In the genomic region with DNA sequence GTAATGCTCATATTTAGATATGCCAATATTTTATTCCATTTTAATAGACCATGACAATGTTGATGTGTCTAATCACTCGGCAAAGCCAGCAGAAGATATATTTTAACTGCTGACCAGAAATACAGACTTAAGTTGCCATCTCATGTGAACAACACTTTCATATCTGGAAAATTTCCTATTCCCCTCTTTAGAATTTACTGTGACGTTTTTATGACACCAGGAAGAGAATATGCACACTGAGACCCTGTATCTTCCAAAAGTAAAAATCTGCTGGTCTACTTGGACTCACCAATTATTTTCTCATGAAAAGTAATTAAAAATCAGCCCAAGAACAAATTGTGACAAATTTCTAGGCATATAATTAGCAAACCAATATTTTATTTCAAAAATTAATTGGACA, we compare ENCODE assay signal across 1 cellular context.
TF ChIP-seq lines count a peak whose summit lies in the region.

No MANE protein-coding gene starts in this region.

TF ChIP-seq in H1, 55 proteins besides CTCF, POLR2A, EP300 and RAD21:
- TF ChIP-seq BRCA1 (IDR thresholded peaks at IDR 0.05; ENCODE audit: low read depth, low read length): no peak
- TF ChIP-seq RNF2 (IDR thresholded peaks at IDR 0.05; ENCODE audit: borderline replicate concordance, low read depth, low read length, missing control alignments, poor library complexity, severe bottlenecking): no peak
- no peak for TF ChIP-seq SIN3A (conservative IDR thresholded peaks at IDR 0.05 in 1 of 2, IDR thresholded peaks at IDR 0.05 in 1 of 2; ENCODE audit: low read depth in 1 of 2, low read length in 2 of 2)
- TF ChIP-seq, protein P1, sequence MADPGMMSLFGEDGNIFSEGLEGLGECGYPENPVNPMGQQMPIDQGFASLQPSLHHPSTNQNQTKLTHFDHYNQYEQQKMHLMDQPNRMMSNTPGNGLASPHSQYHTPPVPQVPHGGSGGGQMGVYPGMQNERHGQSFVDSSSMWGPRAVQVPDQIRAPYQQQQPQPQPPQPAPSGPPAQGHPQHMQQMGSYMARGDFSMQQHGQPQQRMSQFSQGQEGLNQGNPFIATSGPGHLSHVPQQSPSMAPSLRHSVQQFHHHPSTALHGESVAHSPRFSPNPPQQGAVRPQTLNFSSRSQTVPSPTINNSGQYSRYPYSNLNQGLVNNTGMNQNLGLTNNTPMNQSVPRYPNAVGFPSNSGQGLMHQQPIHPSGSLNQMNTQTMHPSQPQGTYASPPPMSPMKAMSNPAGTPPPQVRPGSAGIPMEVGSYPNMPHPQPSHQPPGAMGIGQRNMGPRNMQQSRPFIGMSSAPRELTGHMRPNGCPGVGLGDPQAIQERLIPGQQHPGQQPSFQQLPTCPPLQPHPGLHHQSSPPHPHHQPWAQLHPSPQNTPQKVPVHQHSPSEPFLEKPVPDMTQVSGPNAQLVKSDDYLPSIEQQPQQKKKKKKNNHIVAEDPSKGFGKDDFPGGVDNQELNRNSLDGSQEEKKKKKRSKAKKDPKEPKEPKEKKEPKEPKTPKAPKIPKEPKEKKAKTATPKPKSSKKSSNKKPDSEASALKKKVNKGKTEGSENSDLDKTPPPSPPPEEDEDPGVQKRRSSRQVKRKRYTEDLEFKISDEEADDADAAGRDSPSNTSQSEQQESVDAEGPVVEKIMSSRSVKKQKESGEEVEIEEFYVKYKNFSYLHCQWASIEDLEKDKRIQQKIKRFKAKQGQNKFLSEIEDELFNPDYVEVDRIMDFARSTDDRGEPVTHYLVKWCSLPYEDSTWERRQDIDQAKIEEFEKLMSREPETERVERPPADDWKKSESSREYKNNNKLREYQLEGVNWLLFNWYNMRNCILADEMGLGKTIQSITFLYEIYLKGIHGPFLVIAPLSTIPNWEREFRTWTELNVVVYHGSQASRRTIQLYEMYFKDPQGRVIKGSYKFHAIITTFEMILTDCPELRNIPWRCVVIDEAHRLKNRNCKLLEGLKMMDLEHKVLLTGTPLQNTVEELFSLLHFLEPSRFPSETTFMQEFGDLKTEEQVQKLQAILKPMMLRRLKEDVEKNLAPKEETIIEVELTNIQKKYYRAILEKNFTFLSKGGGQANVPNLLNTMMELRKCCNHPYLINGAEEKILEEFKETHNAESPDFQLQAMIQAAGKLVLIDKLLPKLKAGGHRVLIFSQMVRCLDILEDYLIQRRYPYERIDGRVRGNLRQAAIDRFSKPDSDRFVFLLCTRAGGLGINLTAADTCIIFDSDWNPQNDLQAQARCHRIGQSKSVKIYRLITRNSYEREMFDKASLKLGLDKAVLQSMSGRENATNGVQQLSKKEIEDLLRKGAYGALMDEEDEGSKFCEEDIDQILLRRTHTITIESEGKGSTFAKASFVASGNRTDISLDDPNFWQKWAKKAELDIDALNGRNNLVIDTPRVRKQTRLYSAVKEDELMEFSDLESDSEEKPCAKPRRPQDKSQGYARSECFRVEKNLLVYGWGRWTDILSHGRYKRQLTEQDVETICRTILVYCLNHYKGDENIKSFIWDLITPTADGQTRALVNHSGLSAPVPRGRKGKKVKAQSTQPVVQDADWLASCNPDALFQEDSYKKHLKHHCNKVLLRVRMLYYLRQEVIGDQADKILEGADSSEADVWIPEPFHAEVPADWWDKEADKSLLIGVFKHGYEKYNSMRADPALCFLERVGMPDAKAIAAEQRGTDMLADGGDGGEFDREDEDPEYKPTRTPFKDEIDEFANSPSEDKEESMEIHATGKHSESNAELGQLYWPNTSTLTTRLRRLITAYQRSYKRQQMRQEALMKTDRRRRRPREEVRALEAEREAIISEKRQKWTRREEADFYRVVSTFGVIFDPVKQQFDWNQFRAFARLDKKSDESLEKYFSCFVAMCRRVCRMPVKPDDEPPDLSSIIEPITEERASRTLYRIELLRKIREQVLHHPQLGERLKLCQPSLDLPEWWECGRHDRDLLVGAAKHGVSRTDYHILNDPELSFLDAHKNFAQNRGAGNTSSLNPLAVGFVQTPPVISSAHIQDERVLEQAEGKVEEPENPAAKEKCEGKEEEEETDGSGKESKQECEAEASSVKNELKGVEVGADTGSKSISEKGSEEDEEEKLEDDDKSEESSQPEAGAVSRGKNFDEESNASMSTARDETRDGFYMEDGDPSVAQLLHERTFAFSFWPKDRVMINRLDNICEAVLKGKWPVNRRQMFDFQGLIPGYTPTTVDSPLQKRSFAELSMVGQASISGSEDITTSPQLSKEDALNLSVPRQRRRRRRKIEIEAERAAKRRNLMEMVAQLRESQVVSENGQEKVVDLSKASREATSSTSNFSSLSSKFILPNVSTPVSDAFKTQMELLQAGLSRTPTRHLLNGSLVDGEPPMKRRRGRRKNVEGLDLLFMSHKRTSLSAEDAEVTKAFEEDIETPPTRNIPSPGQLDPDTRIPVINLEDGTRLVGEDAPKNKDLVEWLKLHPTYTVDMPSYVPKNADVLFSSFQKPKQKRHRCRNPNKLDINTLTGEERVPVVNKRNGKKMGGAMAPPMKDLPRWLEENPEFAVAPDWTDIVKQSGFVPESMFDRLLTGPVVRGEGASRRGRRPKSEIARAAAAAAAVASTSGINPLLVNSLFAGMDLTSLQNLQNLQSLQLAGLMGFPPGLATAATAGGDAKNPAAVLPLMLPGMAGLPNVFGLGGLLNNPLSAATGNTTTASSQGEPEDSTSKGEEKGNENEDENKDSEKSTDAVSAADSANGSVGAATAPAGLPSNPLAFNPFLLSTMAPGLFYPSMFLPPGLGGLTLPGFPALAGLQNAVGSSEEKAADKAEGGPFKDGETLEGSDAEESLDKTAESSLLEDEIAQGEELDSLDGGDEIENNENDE (IDR thresholded peaks at IDR 0.05; ENCODE audit: insufficient replicate concordance, low read length): no peak
- no peak for TF ChIP-seq HDAC6 (IDR thresholded peaks at IDR 0.05; ENCODE audit: low read depth, low read length)
- TF ChIP-seq YY1 (IDR thresholded peaks at IDR 0.05; ENCODE audit: low read depth, low read length): no peak
- TF ChIP-seq CEBPB (IDR thresholded peaks at IDR 0.05; ENCODE audit: low read depth, low read length): no peak
- TF ChIP-seq SIRT6 (IDR thresholded peaks at IDR 0.05; ENCODE audit: low read length): no peak
- no peak for TF ChIP-seq RBBP5 (IDR thresholded peaks at IDR 0.05; ENCODE audit: borderline replicate concordance, low read depth, low read length)
- no peak for TF ChIP-seq SRF (IDR thresholded peaks at IDR 0.05; ENCODE audit: low read depth, low read length)
- no peak for TF ChIP-seq BCL11A (IDR thresholded peaks at IDR 0.05; ENCODE audit: low read depth in 2 of 2, low read length in 2 of 2)
- TF ChIP-seq POLR2AphosphoS5 (IDR thresholded peaks at IDR 0.05; ENCODE audit: low read depth, low read length): no peak
- TF ChIP-seq HDAC2 (IDR thresholded peaks at IDR 0.05; ENCODE audit: borderline replicate concordance in 1 of 2, low read depth in 2 of 2, low read length in 2 of 2): no peak
- TF ChIP-seq KDM4A (IDR thresholded peaks at IDR 0.05; ENCODE audit: low read depth, low read length, severe bottlenecking): no peak
- TF ChIP-seq, protein P2, sequence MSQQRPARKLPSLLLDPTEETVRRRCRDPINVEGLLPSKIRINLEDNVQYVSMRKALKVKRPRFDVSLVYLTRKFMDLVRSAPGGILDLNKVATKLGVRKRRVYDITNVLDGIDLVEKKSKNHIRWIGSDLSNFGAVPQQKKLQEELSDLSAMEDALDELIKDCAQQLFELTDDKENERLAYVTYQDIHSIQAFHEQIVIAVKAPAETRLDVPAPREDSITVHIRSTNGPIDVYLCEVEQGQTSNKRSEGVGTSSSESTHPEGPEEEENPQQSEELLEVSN (IDR thresholded peaks at IDR 0.05): no peak
- no peak for TF ChIP-seq FOSL1 (IDR thresholded peaks at IDR 0.05; ENCODE audit: insufficient read depth, low read depth, low read length)
- TF ChIP-seq SP1 (IDR thresholded peaks at IDR 0.05; ENCODE audit: low read depth, low read length): no peak
- TF ChIP-seq, protein P3, sequence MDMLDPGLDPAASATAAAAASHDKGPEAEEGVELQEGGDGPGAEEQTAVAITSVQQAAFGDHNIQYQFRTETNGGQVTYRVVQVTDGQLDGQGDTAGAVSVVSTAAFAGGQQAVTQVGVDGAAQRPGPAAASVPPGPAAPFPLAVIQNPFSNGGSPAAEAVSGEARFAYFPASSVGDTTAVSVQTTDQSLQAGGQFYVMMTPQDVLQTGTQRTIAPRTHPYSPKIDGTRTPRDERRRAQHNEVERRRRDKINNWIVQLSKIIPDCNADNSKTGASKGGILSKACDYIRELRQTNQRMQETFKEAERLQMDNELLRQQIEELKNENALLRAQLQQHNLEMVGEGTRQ (IDR thresholded peaks at IDR 0.05; ENCODE audit: low read length): no peak
- TF ChIP-seq POU5F1 (IDR thresholded peaks at IDR 0.05; ENCODE audit: low read depth, low read length): no peak
- no peak for TF ChIP-seq KDM5A (IDR thresholded peaks at IDR 0.05; ENCODE audit: low read length)
